ENCODE assay signal across 8 cellular contexts in the genomic region with DNA sequence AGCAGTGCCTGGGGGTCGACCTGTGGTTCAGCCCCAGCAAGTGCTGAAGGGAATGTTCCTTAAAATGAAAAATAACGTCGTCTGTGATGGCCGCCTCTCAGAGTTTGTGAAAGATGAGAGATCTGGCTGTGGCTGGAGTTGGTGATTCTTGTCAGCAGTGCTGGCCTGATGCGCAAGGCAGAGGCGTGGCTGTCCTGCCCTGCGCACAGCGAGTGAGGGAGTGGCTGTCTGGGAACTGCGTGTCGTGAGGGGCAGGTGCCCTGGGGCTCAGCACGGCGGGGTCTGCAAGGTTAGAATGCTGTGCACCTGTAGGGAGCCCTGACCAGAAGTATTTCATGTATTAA. TPM values are rescaled to one million over a fixed set of nuclear protein-coding genes. Genes with fewer than 3 reads are reported as not detected.
DNase-seq lines count a peak whose midpoint lies in the region; ATAC-seq and TF ChIP-seq lines count a peak whose summit lies in the region.

No MANE protein-coding gene starts in this region.

- H4K12ac ChIP-seq in trophoblast cell (ENCODE audit: low read depth, low read length), result no peak overlapping the region

- no peak overlapping the region for H4K8ac ChIP-seq in trophoblast cell (ENCODE audit: low read depth, low read length)

- H3K4me1 ChIP-seq in CD8-positive, alpha-beta memory T cell (ENCODE audit: insufficient read depth, low read length), result peaks cover 61% of the 10 kb centered on the region
- peaks cover 30% of the 10 kb centered on the region for H3K4me1 ChIP-seq in Panc1 (ENCODE audit: control insufficient read depth, insufficient read depth, low read length)
- peaks cover 17% of the 10 kb centered on the region for H3K4me1 ChIP-seq in rectal smooth muscle tissue (ENCODE audit: control insufficient read depth, insufficient read depth, low read length)
- H3K4me1 ChIP-seq in trophoblast cell (ENCODE audit: control insufficient read depth in 1 of 2, insufficient read depth in 2 of 2, low read length in 2 of 2), result peaks cover 3 to 7% of the 10 kb centered on the region in 2 experiments

- peaks cover 0 to 2% of the 10 kb centered on the region in 2 donors for H3K27me3 Mint-ChIP-seq in CD8-positive, alpha-beta memory T cell

- no peaks in the 10 kb centered on the region for H3K9me3 ChIP-seq in CD8-positive, alpha-beta memory T cell (ENCODE audit: low read length)
- H3K9me3 ChIP-seq in Panc1 (ENCODE audit: control insufficient read depth, insufficient read depth, low read depth, low read length), result no peaks in the 10 kb centered on the region
- no peaks in the 10 kb centered on the region for H3K9me3 ChIP-seq in trophoblast cell (ENCODE audit: insufficient read depth, low read depth, low read length)

- no peak overlapping the region for H3K4ac ChIP-seq in trophoblast cell (ENCODE audit: low read depth, low read length)

- peak; percentile 26; the same call in 1 of the 2 replicates for ATAC-seq in Panc1
- no peak for ATAC-seq in HG03095 (IDR thresholded peaks at IDR 0.05; ENCODE audit: unreplicated experiment)
- ATAC-seq in HG02571 (IDR thresholded peaks at IDR 0.05; ENCODE audit: unreplicated experiment), result no peak

- DNase-seq in CD8-positive, alpha-beta memory T cell, result no peak
- no peak for DNase-seq in Panc1 (ENCODE audit: low read depth, low spot score)
- peak; percentile 58 for DNase-seq in central memory CD4-positive, alpha-beta T cell
- no peak for DNase-seq in trophoblast cell
- no peak for DNase-seq in NCI-H510A treated with DMSO at 0.1 percent for 48 hours (lab: John Stamatoyannopoulos, UW)

- CTCF ChIA-PET in CD8-positive, alpha-beta memory T cell (lab: Charles Lee), result interaction anchor here (1.0 to 4.2 kb wide), 3 partner anchors 8 to 119 kb away, joined by 7 to 20 read pairs (median 14); a partner anchor contains a TSS
- CTCF ChIA-PET in Panc1 (lab: Charles Lee), result no interaction called here

- H2BK12ac ChIP-seq in trophoblast cell (ENCODE audit: low read length), result no peak overlapping the region

- H3K4me2 ChIP-seq in trophoblast cell (ENCODE audit: low read length), result no peak overlapping the region

- H2AFZ ChIP-seq in trophoblast cell (ENCODE audit: insufficient read depth, low read length, poor library complexity), result no peak overlapping the region

- TF ChIP-seq CTCF in Panc1 (IDR thresholded peaks at IDR 0.05), result no peak

- peak overlapping the region; percentile 68 to 99 (median 94) for H3K27ac Mint-ChIP-seq in CD8-positive, alpha-beta memory T cell

- BruUV-seq in Panc1 (replicated peaks; lab: Mats Ljungman, UMichigan), result no TSS peak

- H3K27ac ChIP-seq in CD8-positive, alpha-beta memory T cell (ENCODE audit: low read depth, low read length), result no peak overlapping the region
- H3K27ac ChIP-seq in Panc1 (ENCODE audit: low read length) (peak overlapping the region; percentile 4; the same call in 1 of the 2 replicates), rectal smooth muscle tissue (ENCODE audit: low read depth, low read length) (peak overlapping the region; percentile 14), trophoblast cell (ENCODE audit: low read depth, low read length) (no peak overlapping the region)

- H3K27me3 ChIP-seq in CD8-positive, alpha-beta memory T cell (ENCODE audit: insufficient read depth, low read length, poor library complexity, severe bottlenecking), result no peaks in the 10 kb centered on the region
- no peaks in the 10 kb centered on the region for H3K27me3 ChIP-seq in Panc1 (ENCODE audit: control insufficient read depth, insufficient read depth, low read length)
- H3K27me3 ChIP-seq in rectal smooth muscle tissue (ENCODE audit: control insufficient read depth, insufficient read depth, low read length), result no peaks in the 10 kb centered on the region
- peaks cover 4% of the 10 kb centered on the region for H3K27me3 ChIP-seq in trophoblast cell (ENCODE audit: insufficient read depth, low read length)

- no peak overlapping the region for H2AK5ac ChIP-seq in trophoblast cell (ENCODE audit: low read length)

- no peak overlapping the region for H4K91ac ChIP-seq in trophoblast cell (ENCODE audit: low read depth, low read length)

- H3K36me3 Mint-ChIP-seq in CD8-positive, alpha-beta memory T cell, result peaks cover 4 to 33% (median 5%) of the 10 kb centered on the region in 3 donors

- peak overlapping the region; percentile 54 to 84 (median 72) for H3K4me3 Mint-ChIP-seq in CD8-positive, alpha-beta memory T cell

- no peak overlapping the region for H3K23ac ChIP-seq in trophoblast cell (ENCODE audit: low read length)

- H2BK5ac ChIP-seq in trophoblast cell (ENCODE audit: low read depth, low read length, poor library complexity), result no peak overlapping the region

- no peak overlapping the region for H3K18ac ChIP-seq in trophoblast cell (ENCODE audit: low read length)

- no peaks in the 10 kb centered on the region for H3K9me3 Mint-ChIP-seq in CD8-positive, alpha-beta memory T cell

- H3K9ac ChIP-seq in rectal smooth muscle tissue (ENCODE audit: low read length), result no peak overlapping the region
- H3K9ac ChIP-seq in trophoblast cell (ENCODE audit: low read length), result no peak overlapping the region

- intact Hi-C loops in Panc1 (cut with micrococcal nuclease; ENCODE audit: unreplicated experiment), result no loop called here

- H3K36me3 ChIP-seq in CD8-positive, alpha-beta memory T cell (ENCODE audit: insufficient read depth, low read length), result no peaks in the 10 kb centered on the region
- H3K36me3 ChIP-seq in Panc1 (ENCODE audit: control insufficient read depth, insufficient read depth, low read length) (no peaks in the 10 kb centered on the region), rectal smooth muscle tissue (ENCODE audit: control insufficient read depth, insufficient read depth, low read length) (no peaks in the 10 kb centered on the region), trophoblast cell (ENCODE audit: control insufficient read depth in 1 of 2, insufficient read depth in 2 of 2, low read length in 2 of 2) (no peaks in the 10 kb centered on the region)

- H3K4me3 ChIP-seq in CD8-positive, alpha-beta memory T cell (ENCODE audit: low read length), result peak overlapping the region; percentile 59
- H3K4me3 ChIP-seq in Panc1 (ENCODE audit: low read depth in 2 of 2, low read length in 2 of 2) (no peak overlapping the region), rectal smooth muscle tissue (ENCODE audit: low read length) (no peak overlapping the region), trophoblast cell (ENCODE audit: low read depth, low read length) (no peak overlapping the region)

- peaks cover 47 to 61% (median 59%) of the 10 kb centered on the region in 3 donors for H3K4me1 Mint-ChIP-seq in CD8-positive, alpha-beta memory T cell

- H3K14ac ChIP-seq in trophoblast cell (ENCODE audit: low read length), result no peak overlapping the region

- POLR2A ChIA-PET in CD8-positive, alpha-beta memory T cell (lab: Charles Lee), result interaction anchor here (1.5 kb wide), 1 partner anchor 118 kb away, joined by 6 read pairs; no protein-coding TSS in a partner anchor
- POLR2A ChIA-PET in Panc1 (lab: Charles Lee), result no interaction called here

- H3K79me1 ChIP-seq in trophoblast cell (ENCODE audit: low read length), result no peaks in the 10 kb centered on the region

- WGBS in trophoblast cell (ENCODE audit: extremely low coverage, insufficient coverage, insufficient read length), result no CpG with 5 or more reads among the region's 12 CpGs

- H2BK120ac ChIP-seq in trophoblast cell (ENCODE audit: insufficient read depth, low read length, poor library complexity), result no peak overlapping the region

- peaks cover 1% of the 10 kb centered on the region for H3K79me2 ChIP-seq in trophoblast cell (ENCODE audit: control insufficient read depth, insufficient read depth, low read length, poor library complexity)

- in situ Hi-C loops in Panc1 (cut with HindIII; ENCODE audit: low pct_unique_long_range_greater_than_20kb, low sequenced_read_pairs), result no loop called here

RNA-seq across cellular contexts. Expression of a gene that starts 8.8 kb away (rescaled TPM):
- total RNA-seq in CD8-positive, alpha-beta memory T cell, result 10 to 100 TPM; 45.9 to 46.7 TPM
- 36.7 TPM for polyA plus RNA-seq in CD8-positive, alpha-beta memory T cell
- total RNA-seq in Panc1 (2021; ENCODE audit: unreplicated experiment), result 30.8 TPM
- 38.3 TPM for polyA plus RNA-seq in Panc1 (2012; ENCODE audit: insufficient read length)
- 3.9 and 4.4 TPM in 2 replicates for polyA plus RNA-seq in trophoblast cell (2013)

Comparison
In these comparisons a context has a peak if more than half of its experiments do, and no peak if none do; other contexts are left out.
1. H3K27ac ChIP-seq: peak in Panc1 (single experiment) and rectal smooth muscle tissue (single experiment); none in CD8-positive, alpha-beta memory T cell (single experiment) and trophoblast cell (single experiment).